Comparison of ENCODE assay signal across 8 cellular contexts in genomic region chr11:18775492-18776292, GRCh38. TPM values are rescaled to one million over a fixed set of nuclear protein-coding genes. Genes with fewer than 3 reads are reported as not detected.
DNase-seq lines count a peak whose midpoint lies in the region; ATAC-seq, FAIRE-seq and TF ChIP-seq lines count a peak whose summit lies in the region.
"Had no signal": no experiment of that assay in that cellular context is flagged by ENCODE, and none has a peak within 500 bp of the region (broad histone marks: within the 10 kb centered on the region; RNA-seq: fewer than 3 reads in every experiment).

No MANE protein-coding gene starts in this region.

- DNase-seq in GM03348 (ENCODE audit: low spot score): peak; percentile 26
- DNase-seq in HT-29 (ENCODE audit: low spot score): peak; percentile 91
- peak; percentile 59 for DNase-seq in SKM-1 (lab: John Stamatoyannopoulos, UW; ENCODE audit: unreplicated experiment)
- peak; percentile 5 for DNase-seq in astrocyte (ENCODE audit: low read depth)
- peak; percentile 87 for DNase-seq in islet precursor cell
- DNase-seq in stimulated activated CD8-positive, alpha-beta memory T cell treated with anti-CD3 and anti-CD28 coated beads, Interleukin-15, amount 100 ng/mL, for 1 hour (ENCODE audit: low read depth): peak; percentile 10

- no peak for FAIRE-seq in astrocyte (lab: Jason Lieb, UNC)

- no peak overlapping the region for H3K9ac ChIP-seq in astrocyte (ENCODE audit: low read length)

- H3K9me3 ChIP-seq in astrocyte (ENCODE audit: insufficient read depth, low read depth, low read length): no peaks in the 10 kb centered on the region

- H3K36me3 ChIP-seq in astrocyte (ENCODE audit: insufficient read depth, low read length): no peaks in the 10 kb centered on the region

- H3K27me3 Mint-ChIP-seq in astrocyte (ENCODE audit: low read depth, unreplicated experiment): peaks cover 33% of the 10 kb centered on the region

- no peaks in the 10 kb centered on the region for H3K79me2 ChIP-seq in astrocyte (ENCODE audit: insufficient read depth, low read length)

- no peak overlapping the region for H2AFZ ChIP-seq in astrocyte (ENCODE audit: low read depth, low read length)

- H3K36me3 Mint-ChIP-seq in astrocyte (ENCODE audit: low read depth, unreplicated experiment): no peaks in the 10 kb centered on the region

- H3K4me1 ChIP-seq in astrocyte (ENCODE audit: insufficient read depth, low read length): no peaks in the 10 kb centered on the region

- H3K9me3 Mint-ChIP-seq in astrocyte (ENCODE audit: unreplicated experiment): peaks cover 5% of the 10 kb centered on the region
- H3K9me3 Mint-ChIP-seq: dendritic cell treated with granulocyte-macrophage colony-stimulating factor and Interleukin-4, amounts not matched to agents 40 ng/mL and 50 ng/mL, for 4 days had no signal

- peak; percentile 65 for TF ChIP-seq CTCF in astrocyte (IDR thresholded peaks at IDR 0.05; ENCODE audit: insufficient read depth, low read depth, low read length)

- no peaks in the 10 kb centered on the region for H4K20me1 ChIP-seq in astrocyte (ENCODE audit: insufficient read depth, low read length)

- H3K4me1 Mint-ChIP-seq in astrocyte (ENCODE audit: low read depth, unreplicated experiment): no peaks in the 10 kb centered on the region

- no peak overlapping the region for H3K4me3 ChIP-seq in astrocyte (ENCODE audit: insufficient read depth, low read depth, low read length)

- H3K4me2 ChIP-seq in astrocyte (ENCODE audit: low read length): no peak overlapping the region

- no peak overlapping the region for H3K4me3 Mint-ChIP-seq in astrocyte (ENCODE audit: unreplicated experiment)
- H3K4me3 Mint-ChIP-seq: dendritic cell treated with granulocyte-macrophage colony-stimulating factor and Interleukin-4, amounts not matched to agents 40 ng/mL and 50 ng/mL, for 4 days had no signal

- H3K27ac ChIP-seq in astrocyte (ENCODE audit: low read depth, low read length): no peak overlapping the region

- H3K27me3 ChIP-seq in astrocyte (ENCODE audit: insufficient read depth, low read length): peaks cover 4% of the 10 kb centered on the region

- peak; percentile 83 for ATAC-seq in GM21447 (IDR thresholded peaks at IDR 0.05; ENCODE audit: unreplicated experiment)

- no peak overlapping the region for H3K27ac Mint-ChIP-seq in astrocyte (ENCODE audit: unreplicated experiment)
- H3K27ac Mint-ChIP-seq: dendritic cell treated with granulocyte-macrophage colony-stimulating factor and Interleukin-4, amounts not matched to agents 40 ng/mL and 50 ng/mL, for 4 days had no signal

RNA-seq across cellular contexts. Expression of gene PTPN5, which starts 15.9 kb away (rescaled TPM):
- total RNA-seq in HT-29 (2014; rRNA removed; shearing (Covaris generic)): not detected in 2 replicates
- total RNA-seq in astrocyte: 0.07 TPM in 1 of 2 replicates, not detected in the other

RNA-seq across cellular contexts. Expression of gene IGSF22, which starts 49.7 kb away (rescaled TPM):
- 0.03 and 1.8 TPM in 2 replicates for total RNA-seq in HT-29 (2014; rRNA removed; shearing (Covaris generic))
- 0.05 TPM in 1 of 2 replicates, not detected in the other for total RNA-seq in astrocyte

Comparison
In these comparisons a context has a peak if more than half of its experiments do, and no peak if none do; other contexts are left out.
1. DNase-seq: peak in every context shown above with its lines; median percentile 91 in HT-29; 87 in islet precursor cell; 59 in SKM-1; 26 in GM03348; 10 in stimulated activated CD8-positive, alpha-beta memory T cell treated with anti-CD3 and anti-CD28 coated beads, Interleukin-15, amount 100 ng/mL, for 1 hour; 5 in astrocyte.